Comparison of ENCODE assay signal across 19 cellular contexts in the genomic region with DNA sequence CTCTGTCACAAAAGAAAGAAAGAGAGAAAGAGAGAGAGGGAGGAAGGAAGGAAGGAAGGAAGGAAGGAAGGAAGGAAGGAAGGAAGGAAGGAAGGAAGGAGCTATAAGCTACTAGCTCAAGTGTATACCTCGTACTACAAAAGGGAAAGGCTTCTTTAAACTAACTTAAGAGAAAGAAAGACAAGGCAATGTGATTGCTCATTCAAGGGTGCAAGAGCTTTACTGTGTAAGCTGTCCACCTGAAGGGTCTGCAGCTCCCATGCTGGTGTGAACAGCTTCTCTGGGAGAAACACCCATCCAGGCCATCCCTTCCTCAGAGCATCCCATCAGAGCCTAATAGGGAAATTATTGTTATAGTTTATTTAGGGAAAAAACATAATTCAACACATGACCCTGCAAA.
DNase-seq lines count a peak whose midpoint lies in the region; ATAC-seq and TF ChIP-seq lines count a peak whose summit lies in the region.
"Had no signal": no experiment of that assay in that cellular context is flagged by ENCODE, and none has a peak within 500 bp of the region (broad histone marks: within the 10 kb centered on the region; RNA-seq: fewer than 3 reads in every experiment).

No MANE protein-coding gene starts in this region.

- CTCF ChIA-PET in activated CD8-positive, alpha-beta T cell treated with anti-CD3 and anti-CD28 coated beads, Interleukin-2, amount 10 ng/mL, durations not matched to agents 7 days and 5 days (lab: Charles Lee), result no interaction called here
- CTCF ChIA-PET in activated CD8-positive, alpha-beta T cell treated with anti-CD3 and anti-CD28 coated beads for 36 hours (lab: Charles Lee), result interaction anchor here (0.7 kb wide), 1 partner anchor 449 kb away, joined by 3 read pairs; no protein-coding TSS in a partner anchor

- DNase-seq in activated CD8-positive, alpha-beta T cell treated with anti-CD3 and anti-CD28 coated beads, Interleukin-2, amount 10 ng/mL, durations not matched to agents 7 days and 5 days, result no peak
- no peak for DNase-seq in activated CD8-positive, alpha-beta T cell treated with anti-CD3 and anti-CD28 coated beads for 36 hours
- DNase-seq in SK-N-MC (ENCODE audit: low read depth, low spot score) (peak; percentile 67), esophagus squamous epithelium (lab: John Stamatoyannopoulos, UW) (no peak), activated gamma-delta T cell treated with Interleukin-2 at 50 U/mL for 16 hours (no peak), COR-L47 (lab: John Stamatoyannopoulos, UW) (no peak)
- no peak for DNase-seq in central memory CD8-positive, alpha-beta T cell (ENCODE audit: low spot score in 2 of 2)
- DNase-seq: 8988T; Calu3; CD4-positive, alpha-beta T cell; CD8-positive, alpha-beta memory T cell; DMS153; DND-41; H9 had no signal

- no peaks in the 10 kb centered on the region for H3K36me3 ChIP-seq in SK-N-MC (ENCODE audit: insufficient read depth, low read length)
- H3K36me3 ChIP-seq in neutrophil, result no peaks in the 10 kb centered on the region
- H3K36me3 ChIP-seq in esophagus squamous epithelium, result no peaks in the 10 kb centered on the region

- peak overlapping the region; percentile 91 for H3K27ac ChIP-seq in SK-N-MC
- H3K27ac ChIP-seq in neutrophil, result peak overlapping the region; percentile 69
- H3K27ac ChIP-seq in esophagus squamous epithelium, result no peak overlapping the region
- H3K27ac ChIP-seq: A549 had no signal

- no peak overlapping the region for H3K4me3 Mint-ChIP-seq in activated CD8-positive, alpha-beta T cell treated with anti-CD3 and anti-CD28 coated beads, Interleukin-2, amount 10 ng/mL, durations not matched to agents 7 days and 5 days
- no peak overlapping the region for H3K4me3 Mint-ChIP-seq in activated CD8-positive, alpha-beta T cell treated with anti-CD3 and anti-CD28 coated beads for 36 hours
- H3K4me3 Mint-ChIP-seq in central memory CD8-positive, alpha-beta T cell, result no peak overlapping the region
- H3K4me3 Mint-ChIP-seq: CD4-positive, alpha-beta T cell; CD8-positive, alpha-beta memory T cell; GM23338; H9 had no signal

- peaks cover 23% of the 10 kb centered on the region for H3K4me1 Mint-ChIP-seq in activated CD8-positive, alpha-beta T cell treated with anti-CD3 and anti-CD28 coated beads, Interleukin-2, amount 10 ng/mL, durations not matched to agents 7 days and 5 days (ENCODE audit: low read depth)
- no peaks in the 10 kb centered on the region for H3K4me1 Mint-ChIP-seq in activated CD8-positive, alpha-beta T cell treated with anti-CD3 and anti-CD28 coated beads for 36 hours (ENCODE audit: low read depth)
- H3K4me1 Mint-ChIP-seq in central memory CD8-positive, alpha-beta T cell, result peaks cover 17% of the 10 kb centered on the region

- H3K27ac Mint-ChIP-seq in activated CD8-positive, alpha-beta T cell treated with anti-CD3 and anti-CD28 coated beads, Interleukin-2, amount 10 ng/mL, durations not matched to agents 7 days and 5 days, result peak overlapping the region; percentile 53
- no peak overlapping the region for H3K27ac Mint-ChIP-seq in activated CD8-positive, alpha-beta T cell treated with anti-CD3 and anti-CD28 coated beads for 36 hours
- peak overlapping the region; percentile 56 for H3K27ac Mint-ChIP-seq in central memory CD8-positive, alpha-beta T cell (ENCODE audit: low read depth)
- H3K27ac Mint-ChIP-seq: CD14-positive monocyte; CD4-positive, alpha-beta T cell; GM23338; H9 had no signal

- H3K36me3 Mint-ChIP-seq in activated CD8-positive, alpha-beta T cell treated with anti-CD3 and anti-CD28 coated beads, Interleukin-2, amount 10 ng/mL, durations not matched to agents 7 days and 5 days (ENCODE audit: low read depth), result no peaks in the 10 kb centered on the region
- no peaks in the 10 kb centered on the region for H3K36me3 Mint-ChIP-seq in activated CD8-positive, alpha-beta T cell treated with anti-CD3 and anti-CD28 coated beads for 36 hours (ENCODE audit: low read depth)
- no peaks in the 10 kb centered on the region for H3K36me3 Mint-ChIP-seq in central memory CD8-positive, alpha-beta T cell (ENCODE audit: insufficient read depth)
- H3K36me3 Mint-ChIP-seq: CD14-positive monocyte; CD8-positive, alpha-beta memory T cell had no signal

- POLR2A ChIA-PET in activated CD8-positive, alpha-beta T cell treated with anti-CD3 and anti-CD28 coated beads, Interleukin-2, amount 10 ng/mL, durations not matched to agents 7 days and 5 days (lab: Charles Lee), result no interaction called here
- POLR2A ChIA-PET in activated CD8-positive, alpha-beta T cell treated with anti-CD3 and anti-CD28 coated beads for 36 hours (lab: Charles Lee), result no interaction called here

- H3K27me3 Mint-ChIP-seq in activated CD8-positive, alpha-beta T cell treated with anti-CD3 and anti-CD28 coated beads, Interleukin-2, amount 10 ng/mL, durations not matched to agents 7 days and 5 days (ENCODE audit: low read depth), result peaks cover 5% of the 10 kb centered on the region
- peaks cover 2% of the 10 kb centered on the region for H3K27me3 Mint-ChIP-seq in activated CD8-positive, alpha-beta T cell treated with anti-CD3 and anti-CD28 coated beads for 36 hours
- H3K27me3 Mint-ChIP-seq in central memory CD8-positive, alpha-beta T cell, result no peaks in the 10 kb centered on the region
- H3K27me3 Mint-ChIP-seq: CD4-positive, alpha-beta T cell had no signal

- H3K9me3 Mint-ChIP-seq in activated CD8-positive, alpha-beta T cell treated with anti-CD3 and anti-CD28 coated beads, Interleukin-2, amount 10 ng/mL, durations not matched to agents 7 days and 5 days (ENCODE audit: insufficient read depth), result no peaks in the 10 kb centered on the region
- H3K9me3 Mint-ChIP-seq in activated CD8-positive, alpha-beta T cell treated with anti-CD3 and anti-CD28 coated beads for 36 hours, result peaks cover 3% of the 10 kb centered on the region
- no peaks in the 10 kb centered on the region for H3K9me3 Mint-ChIP-seq in central memory CD8-positive, alpha-beta T cell
- H3K9me3 Mint-ChIP-seq: CD4-positive, alpha-beta T cell; CD8-positive, alpha-beta memory T cell had no signal

- peaks cover 32 to 33% of the 10 kb centered on the region in 2 experiments for H3K4me1 ChIP-seq in neutrophil (ENCODE audit: control insufficient read depth in 1 of 2, insufficient read depth in 1 of 2, low read depth in 1 of 2, low read length in 1 of 2)
- H3K4me1 ChIP-seq in esophagus squamous epithelium, result no peaks in the 10 kb centered on the region
- H3K4me1 ChIP-seq: A549 had no signal

- TF ChIP-seq CTCF in activated CD8-positive, alpha-beta T cell treated with anti-CD3 and anti-CD28 coated beads for 36 hours (IDR thresholded peaks at IDR 0.05), result no peak
- TF ChIP-seq CTCF in neutrophil (IDR thresholded peaks at IDR 0.05) (no peak), esophagus squamous epithelium (IDR thresholded peaks at IDR 0.05) (no peak)

- no peak for ATAC-seq in activated CD8-positive, alpha-beta T cell treated with anti-CD3 and anti-CD28 coated beads, Interleukin-2, amount 10 ng/mL, durations not matched to agents 7 days and 5 days
- ATAC-seq in activated CD8-positive, alpha-beta T cell treated with anti-CD3 and anti-CD28 coated beads for 36 hours, result no peak
- no peak for ATAC-seq in central memory CD8-positive, alpha-beta T cell (replicated peaks; ENCODE audit: extremely low read depth, poor library complexity, severe bottlenecking)
- ATAC-seq: A549, GM23338, HCT116 had no signal

- 50 to 67% methylated on average over 1 of the region's 1 CpG for WGBS in esophagus squamous epithelium, 2 donors

- H3K9me3 ChIP-seq in SK-N-MC (ENCODE audit: low read depth, low read length) (no peaks in the 10 kb centered on the region), neutrophil (no peaks in the 10 kb centered on the region), esophagus squamous epithelium (no peaks in the 10 kb centered on the region)
- H3K9me3 ChIP-seq: A549 had no signal

- H3K27me3 ChIP-seq in neutrophil, result no peaks in the 10 kb centered on the region
- no peaks in the 10 kb centered on the region for H3K27me3 ChIP-seq in esophagus squamous epithelium

- H3K9ac ChIP-seq in SK-N-MC (ENCODE audit: insufficient read length), result peak overlapping the region; percentile 44

- H3K4me3 ChIP-seq in SK-N-MC, result peak overlapping the region; percentile 47
- H3K4me3 ChIP-seq in neutrophil (ENCODE audit: low read depth in 1 of 2, low read length in 1 of 2), result no peak overlapping the region
- no peak overlapping the region for H3K4me3 ChIP-seq in esophagus squamous epithelium
- H3K4me3 ChIP-seq: A549, GM23338 had no signal

- intact Hi-C loops in activated CD8-positive, alpha-beta T cell treated with anti-CD3 and anti-CD28 coated beads for 36 hours (cut with micrococcal nuclease), result no loop called here
- intact Hi-C loops in esophagus squamous epithelium (cut with DNase I), result no loop called here

- TF ChIP-seq POLR2A in esophagus squamous epithelium (IDR thresholded peaks at IDR 0.05), result no peak

Comparison
In these comparisons a context has a peak if more than half of its experiments do, and no peak if none do; other contexts are left out.
1. H3K27ac ChIP-seq: peak in SK-N-MC (single experiment) and neutrophil (single experiment); none in esophagus squamous epithelium (0 of 4).